Comparison of ENCODE assay signal across 12 cellular contexts in genomic region chr1:201275266-201275666, GRCh38. TPM values are rescaled to one million over a fixed set of nuclear protein-coding genes. Genes with fewer than 3 reads are reported as not detected.
A peak's percentile ranks its signal among the peaks of the same experiment; 100 is the strongest.
DNase-seq lines count a peak whose midpoint lies in the region; ATAC-seq and TF ChIP-seq lines count a peak whose summit lies in the region.
"Had no signal": no experiment of that assay in that cellular context is flagged by ENCODE, and none has a peak within 500 bp of the region (broad histone marks: within the 10 kb centered on the region; RNA-seq: fewer than 3 reads in every experiment).

No MANE protein-coding gene starts in this region.

- peak; percentile 41 for DNase-seq in DMS53 (lab: John Stamatoyannopoulos, UW)
- DNase-seq in DMS53 treated with DMSO at 0.1 percent for 48 hours (lab: John Stamatoyannopoulos, UW; ENCODE audit: unreplicated experiment): no peak
- peak; percentile 53 to 87 for DNase-seq in SJSA1 (ENCODE audit: low read depth in 1 of 2, low spot score in 2 of 2)
- DNase-seq in cardiac septum (ENCODE audit: low spot score): peak; percentile 89
- no peak for DNase-seq in upper lobe of right lung
- no peak for DNase-seq in NCI-H1436 (lab: John Stamatoyannopoulos, UW)
- DNase-seq: activated effector memory CD4-positive, alpha-beta T cell treated with anti-CD3 and anti-CD28 coated beads, Interleukin-2, amount 50 U/mL, for 16 hours; testis had no signal

- ATAC-seq in upper lobe of right lung (peak; percentile 29), GM18519 (IDR thresholded peaks at IDR 0.05; ENCODE audit: low FRiP score, unreplicated experiment) (no peak), GM21381 (IDR thresholded peaks at IDR 0.05; ENCODE audit: unreplicated experiment) (no peak)
- ATAC-seq: sciatic nerve had no signal

- TF ChIP-seq CTCF in upper lobe of right lung (IDR thresholded peaks at IDR 0.05): no peak

- no peak overlapping the region for H3K4me3 ChIP-seq in SJSA1
- no peak overlapping the region for H3K4me3 ChIP-seq in upper lobe of right lung
- H3K4me3 ChIP-seq: testis had no signal

- H3K27me3 ChIP-seq in SJSA1 (replicated peaks): no peaks in the 10 kb centered on the region; the same call in 1 of the 2 replicates
- no peaks in the 10 kb centered on the region for H3K27me3 ChIP-seq in upper lobe of right lung
- H3K27me3 ChIP-seq: testis had no signal

- H3K36me3 ChIP-seq in SJSA1: no peaks in the 10 kb centered on the region
- H3K36me3 ChIP-seq in upper lobe of right lung: no peaks in the 10 kb centered on the region

- H3K9me3 ChIP-seq in SJSA1 (replicated peaks): no peaks in the 10 kb centered on the region
- no peaks in the 10 kb centered on the region for H3K9me3 ChIP-seq in upper lobe of right lung
- H3K9me3 ChIP-seq: testis had no signal

- H3K27ac ChIP-seq in SJSA1 (0 out of 2 replicates have a peak overlapping the region, but pooled peaks have one; percentile 30), upper lobe of right lung (no peak overlapping the region)
- H3K27ac ChIP-seq: 22Rv1, testis had no signal

- intact Hi-C loops in cardiac septum (cut with DNase I): loop anchor here (5.0 kb wide), 1 partner anchor 72 kb away; no protein-coding TSS in a partner anchor
- intact Hi-C loops in upper lobe of right lung (cut with DNase I): no loop called here

- H3K4me1 ChIP-seq in SJSA1 (replicated peaks) (peaks cover 18% of the 10 kb centered on the region), upper lobe of right lung (no peaks in the 10 kb centered on the region)
- H3K4me1 ChIP-seq: testis had no signal

RNA-seq across cellular contexts. Expression of gene PKP1, which starts 8.0 kb away (rescaled TPM):
- not detected in 2 replicates for total RNA-seq in SJSA1 (2014; rRNA removed; shearing (Covaris generic))
- total RNA-seq in cardiac septum (0.16 TPM), upper lobe of right lung (0.69 TPM)

Comparison
In these comparisons a context has a peak if more than half of its experiments do, and no peak if none do; other contexts are left out.
1. DNase-seq: peak in DMS53 (single experiment), SJSA1 (2 of 2) and cardiac septum (single experiment); none in DMS53 treated with DMSO at 0.1 percent for 48 hours (single experiment), upper lobe of right lung (single experiment) and NCI-H1436 (single experiment).